16 cellular contexts compared by ENCODE assay signal in genomic region chr12:115648463-115648862, GRCh38.
A peak's percentile ranks its signal among the peaks of the same experiment; 100 is the strongest.
DNase-seq lines count a peak whose midpoint lies in the region; ATAC-seq and TF ChIP-seq lines count a peak whose summit lies in the region.
"Had no signal": no experiment of that assay in that cellular context is flagged by ENCODE, and none has a peak within 500 bp of the region (broad histone marks: within the 10 kb centered on the region; RNA-seq: fewer than 3 reads in every experiment).

No MANE protein-coding gene starts in this region.

- TF ChIP-seq CTCF in fibroblast of mammary gland (conservative IDR thresholded peaks at IDR 0.05; ENCODE audit: control insufficient read depth, insufficient read depth, low read depth, low read length), result no peak
- TF ChIP-seq CTCF in mucosa of descending colon (IDR thresholded peaks at IDR 0.05), result no peak
- no peak for TF ChIP-seq CTCF in coronary artery (IDR thresholded peaks at IDR 0.05)

- WGBS in GM23248 (ENCODE audit: low coverage in 1 of 2, low lambda C conversion rate in 2 of 2, missing lambda C conversion rate in 2 of 2), 2 experiments, result 28% methylated on average over 1 of the region's 1 CpG

- H3K27ac ChIP-seq in GM23248, result no peak overlapping the region
- no peak overlapping the region for H3K27ac ChIP-seq in coronary artery

- intact Hi-C loops in mucosa of descending colon (cut with DNase I, micrococcal nuclease), result no loop called here

- H3K4me1 ChIP-seq in GM23248 (ENCODE audit: insufficient read depth) (peaks cover 6% of the 10 kb centered on the region; the same call in 1 of the 2 replicates), mucosa of descending colon (ENCODE audit: low read depth) (no peaks in the 10 kb centered on the region)

- no peaks in the 10 kb centered on the region for H4K20me1 ChIP-seq in GM23248 (ENCODE audit: insufficient read depth)

- DNase-seq in GM23248, result peak; percentile 17
- peak; percentile 47 for DNase-seq in amniotic epithelial cell (ENCODE audit: low read depth)
- peak; percentile 54 for DNase-seq in fibroblast of mammary gland (ENCODE audit: low read depth)
- DNase-seq in mucosa of descending colon, result no peak
- no peak for DNase-seq in activated effector memory CD4-positive, alpha-beta T cell treated with Interleukin-2 at 50 U/mL for 16 hours
- no peak for DNase-seq in coronary artery (ENCODE audit: low spot score)
- DNase-seq: DND-41, Karpas-422, MG63, NCI-H1048, NCI-H1436, NCI-H2029 treated with DMSO at 0.1 percent for 48 hours, NCI-H2171, NCI-H526 treated with DMSO at 0.1 percent for 48 hours had no signal

- H3K9ac ChIP-seq in GM23248, result no peak overlapping the region

- H3K36me3 ChIP-seq in GM23248 (ENCODE audit: low read depth) (no peaks in the 10 kb centered on the region), mucosa of descending colon (ENCODE audit: low read depth) (no peaks in the 10 kb centered on the region)
- H3K36me3 ChIP-seq: MG63 had no signal

- ATAC-seq in mucosa of descending colon, result peak; percentile 77
- ATAC-seq in HG03097 (IDR thresholded peaks at IDR 0.05; ENCODE audit: low FRiP score, unreplicated experiment), result no peak
- ATAC-seq: Right ventricle myocardium inferior had no signal

- H2AFZ ChIP-seq in GM23248, result no peak overlapping the region

- H3K79me2 ChIP-seq in GM23248 (ENCODE audit: insufficient read depth), result no peaks in the 10 kb centered on the region

- H3F3A ChIP-seq in GM23248 (ENCODE audit: insufficient read depth), result no peaks in the 10 kb centered on the region

- H3K4me2 ChIP-seq in GM23248 (ENCODE audit: unreplicated experiment), result no peak overlapping the region

- H3K27me3 ChIP-seq in GM23248 (replicated peaks; ENCODE audit: insufficient read depth), result no peaks in the 10 kb centered on the region
- H3K27me3 ChIP-seq: MG63 had no signal

- no peaks in the 10 kb centered on the region for H3K9me2 ChIP-seq in GM23248 (ENCODE audit: insufficient read depth)

- H3K4me3 ChIP-seq in GM23248 (no peak overlapping the region), fibroblast of mammary gland (ENCODE audit: control insufficient read depth, low read depth, low read length) (no peak overlapping the region), mucosa of descending colon (no peak overlapping the region), coronary artery (no peak overlapping the region)
- H3K4me3 ChIP-seq: MG63 had no signal

- in situ Hi-C loops in GM23248 (cut with MboI), result no loop called here

- H3K9me3 ChIP-seq in GM23248 (ENCODE audit: low read depth), result no peaks in the 10 kb centered on the region
- H3K9me3 ChIP-seq in mucosa of descending colon, result no peaks in the 10 kb centered on the region
- H3K9me3 ChIP-seq: MG63 had no signal

Comparison
In these comparisons a context has a peak if more than half of its experiments do, and no peak if none do; other contexts are left out.
1. DNase-seq: peak in GM23248 (single experiment), amniotic epithelial cell (single experiment) and fibroblast of mammary gland (single experiment); none in mucosa of descending colon (0 of 3), activated effector memory CD4-positive, alpha-beta T cell treated with Interleukin-2 at 50 U/mL for 16 hours (single experiment) and coronary artery (single experiment).